Comparison of ENCODE assay signal across 8 cellular contexts in the genomic region with DNA sequence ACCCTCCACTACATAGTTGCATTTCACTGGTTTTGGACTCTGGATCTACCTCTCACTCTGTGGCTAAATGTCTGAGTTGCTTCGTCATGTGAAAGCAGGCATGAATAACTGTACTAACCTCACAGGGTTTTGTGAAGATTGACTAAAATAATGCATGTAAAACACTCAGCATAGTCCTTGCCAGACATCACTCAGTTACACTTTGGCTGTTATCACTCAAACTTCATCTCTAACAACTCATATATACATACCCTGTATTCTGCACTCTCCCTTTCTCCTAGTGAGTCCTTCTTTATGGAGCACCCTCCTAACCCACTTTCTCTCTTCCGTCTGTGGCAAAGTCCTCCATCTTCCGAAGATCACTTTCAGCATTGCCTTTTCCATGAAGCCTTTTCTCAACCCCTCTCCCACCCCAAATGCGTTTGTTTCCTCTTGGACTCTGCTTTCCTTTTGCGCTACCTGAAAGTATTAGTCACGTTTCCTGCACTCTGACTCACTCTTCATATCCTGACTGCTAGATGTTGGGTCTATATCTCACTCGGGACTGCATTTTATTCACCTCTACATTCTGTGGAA.
DNase-seq lines count a peak whose midpoint lies in the region; ATAC-seq and TF ChIP-seq lines count a peak whose summit lies in the region.

No MANE protein-coding gene starts in this region.

- no peaks in the 10 kb centered on the region for H3K36me3 Mint-ChIP-seq in endothelial cell (ENCODE audit: low read depth, unreplicated experiment)

- intact Hi-C loops in dorsolateral prefrontal cortex (cut with DNase I) = no loop called here

- H3K4me3 Mint-ChIP-seq in endothelial cell (ENCODE audit: unreplicated experiment) = no peak overlapping the region

- H3K27ac Mint-ChIP-seq in endothelial cell (ENCODE audit: unreplicated experiment) = no peak overlapping the region

- peak; percentile 75 for DNase-seq in RKO (ENCODE audit: low spot score)
- peak; percentile 61 for DNase-seq in fibroblast of pulmonary artery (ENCODE audit: low read depth)
- DNase-seq in AML-193 (lab: John Stamatoyannopoulos, UW) = no peak
- no peak for DNase-seq in dorsolateral prefrontal cortex
- no peak for DNase-seq in endothelial cell (ENCODE audit: low spot score)
- DNase-seq in SKM-1 treated with dmso at 0.1 percent for 144 hours (lab: John Stamatoyannopoulos, UW; ENCODE audit: unreplicated experiment) = no peak

- no peak overlapping the region for H3K27ac ChIP-seq in dorsolateral prefrontal cortex

- H3K27me3 ChIP-seq in dorsolateral prefrontal cortex = no peaks in the 10 kb centered on the region

- H3K4me3 ChIP-seq in fibroblast of pulmonary artery (replicated peaks; ENCODE audit: low read depth, low read length) = peak overlapping the region; percentile 4
- H3K4me3 ChIP-seq in dorsolateral prefrontal cortex = no peak overlapping the region

- no peak for TF ChIP-seq CTCF in fibroblast of pulmonary artery (IDR thresholded peaks at IDR 0.05; ENCODE audit: low read length, missing control alignments)
- TF ChIP-seq CTCF in dorsolateral prefrontal cortex (IDR thresholded peaks at IDR 0.05 in 54 of 56, conservative IDR thresholded peaks at IDR 0.05 in 2 of 56; ENCODE audit: low read depth in 1 of 56, partially characterized antibody in 56 of 56) = no peak
- no peak for TF ChIP-seq CTCF in endothelial cell (IDR thresholded peaks at IDR 0.05; ENCODE audit: unreplicated experiment)

- H3K9me3 Mint-ChIP-seq in endothelial cell (ENCODE audit: unreplicated experiment) = no peaks in the 10 kb centered on the region

- peaks cover 2% of the 10 kb centered on the region for H3K4me1 Mint-ChIP-seq in endothelial cell (ENCODE audit: unreplicated experiment)

- ATAC-seq in GM18858 (IDR thresholded peaks at IDR 0.05; ENCODE audit: unreplicated experiment) = peak; percentile 48
- peak; percentile 37 for ATAC-seq in HG02623 (IDR thresholded peaks at IDR 0.05; ENCODE audit: unreplicated experiment)

- H3K27me3 Mint-ChIP-seq in endothelial cell (ENCODE audit: unreplicated experiment) = no peaks in the 10 kb centered on the region

Comparison
In these comparisons a context has a peak if more than half of its experiments do, and no peak if none do; other contexts are left out.
1. DNase-seq: peak in RKO (single experiment) and fibroblast of pulmonary artery (single experiment); none in AML-193 (0 of 2), dorsolateral prefrontal cortex (0 of 10), endothelial cell (single experiment) and SKM-1 treated with dmso at 0.1 percent for 144 hours (single experiment).